ENCODE assay signal across 8 cellular contexts in genomic region chr5:36151434-36152323, GRCh38. TPM values are rescaled to one million over a fixed set of nuclear protein-coding genes. Genes with fewer than 3 reads are reported as not detected.
DNase-seq lines count a peak whose midpoint lies in the region; ATAC-seq and TF ChIP-seq lines count a peak whose summit lies in the region.

LMBRD2 (minus strand) TSS chr5:36151887; CDS start chr5:36143349, 8,538 bp downstream.
SKP2 (plus strand) TSS chr5:36152111; CDS start chr5:36152263, 152 bp downstream.

- H3K27ac ChIP-seq in osteoblast (ENCODE audit: low read depth, low read length) (peak within 1 kb of the TSS; percentile 70), thoracic aorta (peak within 1 kb of the TSS; percentile 75 to 82)

- peaks cover 6% of the 10 kb centered on the region for H4K20me1 ChIP-seq in osteoblast (ENCODE audit: insufficient read depth, low read length)

- peaks cover 17% of the 10 kb centered on the region for H3K36me3 ChIP-seq in osteoblast (ENCODE audit: insufficient read depth, low read length)
- H3K36me3 ChIP-seq in thoracic aorta, result no peaks in the 10 kb centered on the region

- peak within 1 kb of the TSS; percentile 95 for H3K4me2 ChIP-seq in osteoblast (ENCODE audit: insufficient read depth, low read length)

- peak within 1 kb of the TSS; percentile 98 for H3K4me3 Mint-ChIP-seq in activated naive CD8-positive, alpha-beta T cell
- peak within 1 kb of the TSS; percentile 98 for H3K4me3 Mint-ChIP-seq in glutamatergic neuron (ENCODE audit: unreplicated experiment)

- H3K27me3 ChIP-seq in osteoblast (ENCODE audit: insufficient read depth, low read length), result no peaks in the 10 kb centered on the region
- no peaks in the 10 kb centered on the region for H3K27me3 ChIP-seq in thoracic aorta (replicated peaks; ENCODE audit: insufficient read depth)

- no peaks in the 10 kb centered on the region for H3K9me3 Mint-ChIP-seq in activated naive CD8-positive, alpha-beta T cell (ENCODE audit: low read depth)
- H3K9me3 Mint-ChIP-seq in glutamatergic neuron (ENCODE audit: unreplicated experiment), result peaks cover 6% of the 10 kb centered on the region

- H3K36me3 Mint-ChIP-seq in activated naive CD8-positive, alpha-beta T cell, result peaks cover 22% of the 10 kb centered on the region
- no peaks in the 10 kb centered on the region for H3K36me3 Mint-ChIP-seq in glutamatergic neuron (ENCODE audit: unreplicated experiment)

- TF ChIP-seq CTCF in GM10248 (IDR thresholded peaks at IDR 0.05; ENCODE audit: control extremely low read depth, extremely low read depth, low read depth, missing control alignments) (no peak), glutamatergic neuron (IDR thresholded peaks at IDR 0.05; ENCODE audit: partially characterized antibody, unreplicated experiment) (no peak), osteoblast (IDR thresholded peaks at IDR 0.05; ENCODE audit: extremely low read depth, low read depth, low read length) (no peak), thoracic aorta (IDR thresholded peaks at IDR 0.05) (no peak)

- H3K27me3 Mint-ChIP-seq in activated naive CD8-positive, alpha-beta T cell, result no peaks in the 10 kb centered on the region
- peaks cover 6% of the 10 kb centered on the region for H3K27me3 Mint-ChIP-seq in glutamatergic neuron (ENCODE audit: unreplicated experiment)

- H3K9me3 ChIP-seq in osteoblast (ENCODE audit: low read depth, low read length), result no peaks in the 10 kb centered on the region
- H3K9me3 ChIP-seq in thoracic aorta, result no peaks in the 10 kb centered on the region

- H3K27ac Mint-ChIP-seq in activated naive CD8-positive, alpha-beta T cell, result peak within 1 kb of the TSS; percentile 92
- H3K27ac Mint-ChIP-seq in glutamatergic neuron (ENCODE audit: unreplicated experiment), result peak within 1 kb of the TSS; percentile 95

- DNase-seq in GM10248 (ENCODE audit: extremely low spot score), result peak; percentile 97
- peak; percentile 98 for DNase-seq in NCI-H1105 (lab: John Stamatoyannopoulos, UW)
- peak; percentile 97 for DNase-seq in SKM-1 treated with dmso at 0.1 percent for 144 hours (lab: John Stamatoyannopoulos, UW; ENCODE audit: unreplicated experiment)
- peak; percentile 98 for DNase-seq in glutamatergic neuron
- peak; percentile 96 for DNase-seq in osteoblast (ENCODE audit: insufficient read length, low spot score, missing footprints)
- peak; percentile 95 for DNase-seq in thoracic aorta (ENCODE audit: low spot score)

- peaks cover 59% of the 10 kb centered on the region for H3K4me1 Mint-ChIP-seq in activated naive CD8-positive, alpha-beta T cell (ENCODE audit: low read depth)
- H3K4me1 Mint-ChIP-seq in glutamatergic neuron (ENCODE audit: low read depth, unreplicated experiment), result peaks cover 29% of the 10 kb centered on the region

- POLR2A ChIA-PET in GM10248 (lab: Yijun Ruan, JAX), result interaction anchor here (1.0 kb wide), 1 partner anchor 90 kb away, joined by 3 read pairs; the partner anchor contains the start of gene NADK2

- H3K4me3 ChIP-seq in osteoblast (ENCODE audit: insufficient read depth, low read length) (peak within 1 kb of the TSS; percentile 91), thoracic aorta (peak within 1 kb of the TSS; percentile 90)

- CTCF ChIA-PET in GM10248 (lab: Yijun Ruan, JAX), result interaction anchor here (0.9 to 3.0 kb wide), 9 partner anchors 10 to 227 kb away, joined by 3 to 12 read pairs (median 4); partner anchors contain the start of gene NADK2

- peak within 1 kb of the TSS; percentile 98 for H2AFZ ChIP-seq in osteoblast (ENCODE audit: low read length)

- H3K79me2 ChIP-seq in osteoblast (ENCODE audit: insufficient read depth, low read length), result peaks cover 70% of the 10 kb centered on the region

- H3K4me1 ChIP-seq in osteoblast (ENCODE audit: insufficient read depth, low read length) (peaks cover 24% of the 10 kb centered on the region), thoracic aorta (ENCODE audit: control insufficient read depth in 1 of 2, low read depth in 2 of 2) (peaks cover 5 to 37% of the 10 kb centered on the region in 2 donors)

- ATAC-seq in HG02623 (IDR thresholded peaks at IDR 0.05; ENCODE audit: unreplicated experiment) (peak; percentile 98), thoracic aorta (ENCODE audit: insufficient number of reproducible peaks, low FRiP score, low read depth) (peak; percentile 89)

RNA-seq across cellular contexts. Expression of gene LMBRD2, which starts in this region (rescaled TPM):
- total RNA-seq in glutamatergic neuron (ENCODE audit: unreplicated experiment), result 32.8 TPM
- 11.5 and 13.8 TPM in 2 replicates for total RNA-seq in osteoblast
- total RNA-seq in thoracic aorta, result 10 to 100 TPM in 1 of 2 donors, 1 to 10 TPM in 1; 9.5 to 11.0 TPM

RNA-seq across cellular contexts. Expression of gene SKP2, which starts in this region (rescaled TPM):
- total RNA-seq in glutamatergic neuron (ENCODE audit: unreplicated experiment) (47.8 TPM), osteoblast (17.7 and 20.6 TPM in 2 replicates), thoracic aorta (1 to 10 TPM; 6.4 to 7.8 TPM)

Comparison
In these comparisons a context has a peak if more than half of its experiments do, and no peak if none do; other contexts are left out.
1. Peak in every context shown above with its lines: DNase-seq, ATAC-seq, H3K4me3 ChIP-seq and H3K27ac ChIP-seq.